16 cellular contexts compared by ENCODE assay signal in the genomic region with DNA sequence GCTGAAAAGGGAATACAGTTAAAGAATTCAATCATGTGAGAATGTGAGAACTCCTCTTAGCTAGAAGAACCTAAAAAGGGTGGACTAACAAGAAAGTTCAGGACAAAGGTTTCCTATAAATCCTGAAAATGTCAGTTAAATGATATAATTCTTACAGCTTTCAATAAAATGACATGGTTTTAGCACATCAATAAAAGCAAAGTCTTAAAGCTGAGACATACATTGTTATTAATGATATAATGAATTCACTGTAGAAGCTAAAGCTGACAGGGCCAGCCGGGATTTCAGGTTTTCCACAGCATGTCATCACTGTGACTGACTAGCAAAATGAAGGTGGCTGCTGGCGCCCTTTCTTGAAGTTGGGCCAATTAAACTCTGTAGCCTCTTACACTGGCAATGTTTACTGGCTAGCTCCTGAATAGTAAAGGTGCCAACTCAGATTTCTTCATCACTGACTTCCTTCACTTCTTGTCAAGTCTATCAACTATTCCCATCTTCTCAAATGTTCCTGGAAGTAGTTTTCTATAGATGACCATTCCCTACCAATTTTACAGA.
DNase-seq lines count a peak whose midpoint lies in the region; ATAC-seq and TF ChIP-seq lines count a peak whose summit lies in the region.
"Had no signal": no experiment of that assay in that cellular context is flagged by ENCODE, and none has a peak within 500 bp of the region (broad histone marks: within the 10 kb centered on the region; RNA-seq: fewer than 3 reads in every experiment).

No MANE protein-coding gene starts in this region.

- in situ Hi-C loops in transverse colon (cut with MboI; ENCODE audit: low pct_ligation_motif_present in 1 of 4, low pct_unique_long_range_greater_than_20kb in 1 of 4, low sequenced_read_pairs in 3 of 4) (loop anchor here in 1 of 4 donors (25.0 kb wide), 1 partner anchor 373 kb away; no protein-coding TSS in a partner anchor), GM13976 (cut with MboI; ENCODE audit: low sequenced_read_pairs, unreplicated experiment) (loop anchor here (10.0 kb wide), 1 partner anchor 381 kb away; no protein-coding TSS in a partner anchor)

- WGBS in transverse colon (ENCODE audit: low coverage in 1 of 2), 2 donors = 66% methylated on average over 2 of the region's 2 CpGs; no CpG with 5 or more reads in 1 of the 2 donors

- no peak for TF ChIP-seq CTCF in right atrium auricular region (IDR thresholded peaks at IDR 0.05)
- no peak for TF ChIP-seq CTCF in breast epithelium (IDR thresholded peaks at IDR 0.05)
- no peak for TF ChIP-seq CTCF in left lung (IDR thresholded peaks at IDR 0.05)
- TF ChIP-seq CTCF in transverse colon (IDR thresholded peaks at IDR 0.05) = no peak
- TF ChIP-seq CTCF in GM13976 (IDR thresholded peaks at IDR 0.05; ENCODE audit: borderline replicate concordance, control extremely low read depth, extremely low read depth, insufficient read depth, missing control alignments) = no peak

- H3K4me3 ChIP-seq in right atrium auricular region = no peak overlapping the region
- H3K4me3 ChIP-seq in breast epithelium = no peak overlapping the region
- H3K4me3 ChIP-seq in left lung = no peak overlapping the region
- H3K4me3 ChIP-seq in transverse colon = no peak overlapping the region

- intact Hi-C loops in Right ventricle myocardium inferior (cut with DNase I) = no loop called here
- intact Hi-C loops in breast epithelium (cut with DNase I; ENCODE audit: low total_unique reads) = no loop called here
- intact Hi-C loops in left lung (cut with DNase I) = loop anchor here in 1 of 2 donors (10.0 kb wide), 1 partner anchor 181 kb away; no protein-coding TSS in a partner anchor
- intact Hi-C loops in transverse colon (cut with DNase I; ENCODE audit: low total_unique reads) = no loop called here

- H3K9me3 ChIP-seq in right atrium auricular region (no peaks in the 10 kb centered on the region), breast epithelium (no peaks in the 10 kb centered on the region), left lung (no peaks in the 10 kb centered on the region), transverse colon (no peaks in the 10 kb centered on the region)

- peaks cover 0 to 12% of the 10 kb centered on the region in 2 donors for H3K4me1 ChIP-seq in right atrium auricular region
- peaks cover 0 to 10% of the 10 kb centered on the region in 2 donors for H3K4me1 ChIP-seq in breast epithelium
- H3K4me1 ChIP-seq in left lung = peaks cover 11 to 12% of the 10 kb centered on the region in 2 donors
- peaks cover 0 to 11% (median 0%) of the 10 kb centered on the region in 4 donors for H3K4me1 ChIP-seq in transverse colon

- DNase-seq in Right ventricle myocardium inferior (ENCODE audit: missing footprints) (peak; percentile 32), right atrium auricular region (ENCODE audit: low spot score) (no peak), breast epithelium (ENCODE audit: low spot score in 2 of 2) (peak; percentile 75 to 85), left lung (no peak), transverse colon (peak; percentile 16), GM13976 (ENCODE audit: low spot score) (no peak)
- no peak for DNase-seq in activated CD4-positive, alpha-beta T cell treated with anti-CD3 and anti-CD28 coated beads, Interleukin-2, amount 50 U/mL, for 48 hours
- DNase-seq: CD4-positive, CD25-positive, alpha-beta regulatory T cell; immature natural killer cell; KG1; NCI-H1417 treated with DMSO at 0.1 percent for 48 hours; NCI-H526 treated with DMSO at 0.1 percent for 48 hours; stimulated activated CD4-positive, alpha-beta T cell treated with anti-CD3 and anti-CD28 coated beads, Interleukin-12 subunit alpha, Interleukin-12 subunit beta, amount 100 ng/mL, for 4 hours; stimulated activated naive CD4-positive, alpha-beta T cell had no signal

- no peak for TF ChIP-seq POLR2A in breast epithelium (IDR thresholded peaks at IDR 0.05)
- no peak for TF ChIP-seq POLR2A in transverse colon (IDR thresholded peaks at IDR 0.05)

- H3K27me3 ChIP-seq in right atrium auricular region (no peaks in the 10 kb centered on the region), breast epithelium (no peaks in the 10 kb centered on the region), left lung (no peaks in the 10 kb centered on the region), transverse colon (no peaks in the 10 kb centered on the region)

- H3K27ac ChIP-seq in right atrium auricular region (no peak overlapping the region), breast epithelium (peak overlapping the region in 1 of 2 donors; percentile 48), left lung (peak overlapping the region in 1 of 2 donors; percentile 19), transverse colon (no peak overlapping the region)

- ATAC-seq in Right ventricle myocardium inferior (peak; percentile 88), left lung (peak; percentile 82), GM21786 (IDR thresholded peaks at IDR 0.05; ENCODE audit: unreplicated experiment) (no peak)
- ATAC-seq: activated T-helper 17 cell treated with anti-CD3 and anti-CD28 coated beads, Interleukin-2, amount 50 U/mL, for 72 hours had no signal

- no peak for TF ChIP-seq EP300 in transverse colon (IDR thresholded peaks at IDR 0.05; ENCODE audit: low read depth)

- H3K36me3 ChIP-seq in right atrium auricular region (no peaks in the 10 kb centered on the region), breast epithelium (no peaks in the 10 kb centered on the region), left lung (no peaks in the 10 kb centered on the region), transverse colon (no peaks in the 10 kb centered on the region)

Comparison
In these comparisons a context has a peak if more than half of its experiments do, and no peak if none do; other contexts are left out.
1. DNase-seq: peak in Right ventricle myocardium inferior (single experiment), breast epithelium (2 of 2) and transverse colon (single experiment); none in right atrium auricular region (single experiment), left lung (0 of 2), GM13976 (single experiment) and activated CD4-positive, alpha-beta T cell treated with anti-CD3 and anti-CD28 coated beads, Interleukin-2, amount 50 U/mL, for 48 hours (0 of 2).